8 cellular contexts compared by ENCODE assay signal in genomic region chr6:79544939-79545450, GRCh38. TPM values are rescaled to one million over a fixed set of nuclear protein-coding genes. Genes with fewer than 3 reads are reported as not detected.
A peak's percentile ranks its signal among the peaks of the same experiment; 100 is the strongest.
DNase-seq lines count a peak whose midpoint lies in the region; ATAC-seq and TF ChIP-seq lines count a peak whose summit lies in the region.

No MANE protein-coding gene starts in this region.

- DNase-seq in COR-L47 (lab: John Stamatoyannopoulos, UW) (peak; percentile 93), NCI-H446 (lab: John Stamatoyannopoulos, UW) (peak; percentile 82 to 89), ascending aorta (ENCODE audit: low spot score in 2 of 2) (peak; percentile 48 to 88), left ventricle myocardium inferior (peak; percentile 56), psoas muscle (peak; percentile 65 to 82)
- no peak for DNase-seq in central memory CD4-positive, alpha-beta T cell

- ATAC-seq in GM19372 (IDR thresholded peaks at IDR 0.05; ENCODE audit: low read depth, unreplicated experiment) (peak; percentile 77), HG03342 (IDR thresholded peaks at IDR 0.05; ENCODE audit: unreplicated experiment) (peak; percentile 89), psoas muscle (peak; percentile 94 to 98 (median 96))

- intact Hi-C loops in ascending aorta (cut with DNase I) (no loop called here), left ventricle myocardium inferior (cut with micrococcal nuclease) (no loop called here), psoas muscle (cut with DNase I) (loop anchor here (5.0 to 10.0 kb wide), 2 partner anchors 468 to 470 kb away; partner anchors contain the start of gene PHIP (in 2 of the 2))

- 1 to 4% (median 3%) methylated on average over 7 of the region's 7 CpGs for WGBS in psoas muscle, 3 donors

- H3K27me3 ChIP-seq in ascending aorta (no peaks in the 10 kb centered on the region), left ventricle myocardium inferior (ENCODE audit: low read depth) (no peaks in the 10 kb centered on the region), psoas muscle (ENCODE audit: insufficient read depth in 3 of 3, low read length in 2 of 3) (no peaks in the 10 kb centered on the region)

- H3K4me3 ChIP-seq in ascending aorta (peak overlapping the region; percentile 10 to 36), left ventricle myocardium inferior (peak overlapping the region; percentile 50), psoas muscle (peak overlapping the region; percentile 47)

- TF ChIP-seq CTCF in ascending aorta (IDR thresholded peaks at IDR 0.05) (peak; percentile 47 to 55 (median 48)), left ventricle myocardium inferior (IDR thresholded peaks at IDR 0.05; ENCODE audit: borderline replicate concordance) (peak; percentile 74), psoas muscle (IDR thresholded peaks at IDR 0.05) (peak; percentile 57)

- H3K9me3 ChIP-seq in ascending aorta (no peaks in the 10 kb centered on the region), left ventricle myocardium inferior (replicated peaks) (no peaks in the 10 kb centered on the region), psoas muscle (no peaks in the 10 kb centered on the region)

- H3K36me3 ChIP-seq in ascending aorta, result no peaks in the 10 kb centered on the region
- peaks cover 5% of the 10 kb centered on the region for H3K36me3 ChIP-seq in left ventricle myocardium inferior
- H3K36me3 ChIP-seq in psoas muscle (ENCODE audit: insufficient read depth in 1 of 2, low read depth in 1 of 2), result peaks cover 0 to 9% of the 10 kb centered on the region in 2 donors

- H3K4me1 ChIP-seq in ascending aorta, result peaks cover 5 to 15% of the 10 kb centered on the region in 2 donors
- H3K4me1 ChIP-seq in left ventricle myocardium inferior, result peaks cover 36% of the 10 kb centered on the region
- H3K4me1 ChIP-seq in psoas muscle, result peaks cover 26% of the 10 kb centered on the region

- peak overlapping the region; percentile 32 to 36 for H3K27ac ChIP-seq in ascending aorta
- peak overlapping the region; percentile 72 for H3K27ac ChIP-seq in left ventricle myocardium inferior (replicated peaks)
- peak overlapping the region; percentile 82 for H3K27ac ChIP-seq in psoas muscle

RNA-seq across cellular contexts. Expression of gene LCA5, which starts 7.8 kb away (rescaled TPM):
- total RNA-seq in ascending aorta (7.2 TPM), left ventricle myocardium inferior (1.8 TPM), psoas muscle (1 to 10 TPM in 3 of 4 donors, under 1 TPM in 1; 0.91 to 2.7 (median 1.6) TPM)
- 1 to 10 TPM in 1 of 3 donors, under 1 TPM in 2; 0.48 to 1.1 (median 0.48) TPM for polyA plus RNA-seq in psoas muscle

Comparison
In these comparisons a context has a peak if more than half of its experiments do, and no peak if none do; other contexts are left out.
1. intact Hi-C loops: an anchor here in psoas muscle (5.0 to 10.0 kb wide); none called in ascending aorta and left ventricle myocardium inferior.